Comparison of ENCODE assay signal across 1 cellular context in genomic region chrX:134184936-134185335, GRCh38.
TF ChIP-seq lines count a peak whose summit lies in the region.

No MANE protein-coding gene starts in this region.

TF ChIP-seq in H1, 55 proteins besides CTCF, POLR2A, EP300 and RAD21:
- TF ChIP-seq EZH2 (IDR thresholded peaks at IDR 0.05; ENCODE audit: low read depth, low read length, severe bottlenecking) = no peak
- no peak for TF ChIP-seq TAF1 (IDR thresholded peaks at IDR 0.05; ENCODE audit: low read depth, low read length)
- no peak for TF ChIP-seq ASH2L (IDR thresholded peaks at IDR 0.05; ENCODE audit: low read length)
- no peak for TF ChIP-seq ATF3 (IDR thresholded peaks at IDR 0.05; ENCODE audit: insufficient read depth, low read depth, low read length)
- no peak for TF ChIP-seq BRCA1 (IDR thresholded peaks at IDR 0.05; ENCODE audit: low read depth, low read length)
- TF ChIP-seq, protein P1, sequence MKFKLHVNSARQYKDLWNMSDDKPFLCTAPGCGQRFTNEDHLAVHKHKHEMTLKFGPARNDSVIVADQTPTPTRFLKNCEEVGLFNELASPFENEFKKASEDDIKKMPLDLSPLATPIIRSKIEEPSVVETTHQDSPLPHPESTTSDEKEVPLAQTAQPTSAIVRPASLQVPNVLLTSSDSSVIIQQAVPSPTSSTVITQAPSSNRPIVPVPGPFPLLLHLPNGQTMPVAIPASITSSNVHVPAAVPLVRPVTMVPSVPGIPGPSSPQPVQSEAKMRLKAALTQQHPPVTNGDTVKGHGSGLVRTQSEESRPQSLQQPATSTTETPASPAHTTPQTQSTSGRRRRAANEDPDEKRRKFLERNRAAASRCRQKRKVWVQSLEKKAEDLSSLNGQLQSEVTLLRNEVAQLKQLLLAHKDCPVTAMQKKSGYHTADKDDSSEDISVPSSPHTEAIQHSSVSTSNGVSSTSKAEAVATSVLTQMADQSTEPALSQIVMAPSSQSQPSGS (IDR thresholded peaks at IDR 0.05; ENCODE audit: low read length) = no peak
- no peak for TF ChIP-seq BACH1 (IDR thresholded peaks at IDR 0.05; ENCODE audit: low read length)
